Comparison of ENCODE assay signal across 9 cellular contexts in the genomic region with DNA sequence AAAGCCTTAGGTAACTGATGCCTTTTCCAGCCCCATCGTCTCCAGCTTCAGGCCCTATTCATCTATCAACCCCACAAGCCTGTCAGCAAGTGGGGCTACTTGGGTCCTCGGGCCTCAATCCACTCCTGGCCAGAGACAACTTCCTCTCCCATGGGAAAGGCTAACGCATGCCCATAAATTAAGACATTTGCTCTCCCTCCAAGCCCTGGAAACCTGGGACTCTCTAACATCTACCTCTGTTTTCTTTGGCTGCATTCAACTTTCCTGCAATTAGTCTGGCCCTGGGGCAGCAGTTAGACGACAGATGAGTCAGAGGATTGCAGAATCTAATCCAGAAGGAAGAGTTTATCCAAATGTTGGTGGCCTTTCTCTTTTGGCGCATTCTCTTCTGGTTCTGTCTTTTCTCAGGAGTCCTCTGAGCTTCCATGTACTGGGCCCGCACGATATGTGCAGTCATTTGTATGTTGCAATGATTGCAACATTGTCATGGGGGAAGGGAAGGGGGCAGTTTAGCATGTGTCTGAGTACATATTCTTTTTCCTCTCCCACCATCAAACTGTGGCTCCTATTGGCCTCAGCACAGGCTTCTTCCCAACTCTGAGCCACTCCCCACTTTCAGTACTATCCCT. TPM values are rescaled to one million over a fixed set of nuclear protein-coding genes. Genes with fewer than 3 reads are reported as not detected.
DNase-seq lines count a peak whose midpoint lies in the region; ATAC-seq and TF ChIP-seq lines count a peak whose summit lies in the region.
"Had no signal": no experiment of that assay in that cellular context is flagged by ENCODE, and none has a peak within 500 bp of the region (broad histone marks: within the 10 kb centered on the region; RNA-seq: fewer than 3 reads in every experiment).

No MANE protein-coding gene starts in this region.

- no peak for TF ChIP-seq CTCF in RWPE2 (IDR thresholded peaks at IDR 0.05; ENCODE audit: poor library complexity, severe bottlenecking)
- TF ChIP-seq CTCF in sigmoid colon (IDR thresholded peaks at IDR 0.05), result no peak

- H3K4me3 ChIP-seq in GM23248 (no peak overlapping the region), RWPE2 (ENCODE audit: severe bottlenecking) (no peak overlapping the region), sigmoid colon (no peak overlapping the region)

- no peak for TF ChIP-seq POLR2A in sigmoid colon (IDR thresholded peaks at IDR 0.05)

- in situ Hi-C loops in GM23248 (cut with MboI), result no loop called here

- 0 out of 2 replicates have a peak, but pooled peaks cover 3% of the 10 kb centered on the region for H3K36me3 ChIP-seq in GM23248 (ENCODE audit: low read depth)
- H3K36me3 ChIP-seq in RWPE2 (ENCODE audit: low read depth), result no peaks in the 10 kb centered on the region
- peaks cover 0 to 20% (median 8%) of the 10 kb centered on the region in 4 donors for H3K36me3 ChIP-seq in sigmoid colon

- peak overlapping the region; percentile 91 for H3K27ac ChIP-seq in GM23248
- peak overlapping the region; percentile 70 for H3K27ac ChIP-seq in RWPE2 (ENCODE audit: poor library complexity, severe bottlenecking)
- H3K27ac ChIP-seq in sigmoid colon, result peak overlapping the region; percentile 33 to 68 (median 64)
- H3K27ac ChIP-seq: VCaP had no signal

- WGBS in GM23248 (ENCODE audit: low coverage in 1 of 2, low lambda C conversion rate in 2 of 2, missing lambda C conversion rate in 2 of 2), 2 experiments, result 0 to 4% methylated on average over 7 of the region's 7 CpGs
- WGBS in sigmoid colon, 2 donors, result 70 to 74% methylated on average over 7 of the region's 7 CpGs

- H2AFZ ChIP-seq in GM23248, result no peak overlapping the region

- H3K9me3 ChIP-seq in GM23248 (ENCODE audit: low read depth), result no peaks in the 10 kb centered on the region
- H3K9me3 ChIP-seq in RWPE2 (ENCODE audit: severe bottlenecking), result no peaks in the 10 kb centered on the region
- H3K9me3 ChIP-seq in sigmoid colon, result no peaks in the 10 kb centered on the region

- intact Hi-C loops in sigmoid colon (cut with DNase I), result loop anchor here (5.0 kb wide), 1 partner anchor 54 kb away; no protein-coding TSS in a partner anchor

- TF ChIP-seq EP300 in sigmoid colon (IDR thresholded peaks at IDR 0.05), result peak; percentile 52 to 82 (median 63)

- peaks cover 20% of the 10 kb centered on the region for H3K4me1 ChIP-seq in GM23248 (ENCODE audit: insufficient read depth)
- peaks cover 22% of the 10 kb centered on the region for H3K4me1 ChIP-seq in RWPE2 (ENCODE audit: insufficient read depth, poor library complexity, severe bottlenecking)
- H3K4me1 ChIP-seq in sigmoid colon, result peaks cover 0 to 42% (median 35%) of the 10 kb centered on the region in 4 donors

- H3K9me2 ChIP-seq in GM23248 (ENCODE audit: insufficient read depth), result no peaks in the 10 kb centered on the region

- H3K9ac ChIP-seq in GM23248, result peak overlapping the region; percentile 60

- DNase-seq in GM23248 (peak; percentile 98), RWPE2 (ENCODE audit: low spot score) (no peak), fibroblast of peridontal ligament (ENCODE audit: extremely low read depth) (peak; percentile 98), sigmoid colon (peak; percentile 93), RPMI8226 (no peak), NCI-H1105 treated with DMSO at 0.1 percent for 48 hours (lab: John Stamatoyannopoulos, UW) (no peak)

- H4K20me1 ChIP-seq in GM23248 (ENCODE audit: insufficient read depth), result no peaks in the 10 kb centered on the region

- peaks cover 88% of the 10 kb centered on the region for H3K79me2 ChIP-seq in GM23248 (ENCODE audit: insufficient read depth)

- ATAC-seq in RWPE2 (ENCODE audit: low read depth) (peak; percentile 71), HG03565 (IDR thresholded peaks at IDR 0.05; ENCODE audit: unreplicated experiment) (no peak), HG03045 (IDR thresholded peaks at IDR 0.05; ENCODE audit: unreplicated experiment) (no peak)

- no peaks in the 10 kb centered on the region for H3K27me3 ChIP-seq in GM23248 (replicated peaks; ENCODE audit: insufficient read depth)
- no peaks in the 10 kb centered on the region for H3K27me3 ChIP-seq in RWPE2 (ENCODE audit: insufficient read depth, poor library complexity, severe bottlenecking)
- no peaks in the 10 kb centered on the region for H3K27me3 ChIP-seq in sigmoid colon

- peak overlapping the region; percentile 12 for H3K4me2 ChIP-seq in GM23248 (ENCODE audit: unreplicated experiment)

- H3F3A ChIP-seq in GM23248 (ENCODE audit: insufficient read depth), result peaks cover 36% of the 10 kb centered on the region

RNA-seq across cellular contexts. Expression of a gene that starts 54.4 kb away (rescaled TPM):
- total RNA-seq in GM23248 (2014; rRNA removed; shearing (Covaris generic)), result 79.0 and 81.8 TPM in 2 replicates
- 74.7 and 75.6 TPM in 2 replicates for polyA plus RNA-seq in GM23248 (2016; fragmentation: Nextera tagmentation; extraction: Ambion mirVana)
- total RNA-seq in sigmoid colon, result 10 to 100 TPM; 17.1 to 44.9 (median 20.9) TPM
- polyA plus RNA-seq in sigmoid colon, result 1 to 10 TPM; 1.8 to 8.2 (median 3.0) TPM

Comparison
In these comparisons a context has a peak if more than half of its experiments do, and no peak if none do; other contexts are left out.
1. DNase-seq: peak in GM23248 (single experiment), fibroblast of peridontal ligament (single experiment) and sigmoid colon (single experiment); none in RWPE2 (single experiment), RPMI8226 (single experiment) and NCI-H1105 treated with DMSO at 0.1 percent for 48 hours (single experiment).
2. Peak in every context shown above with its lines, with median percentiles within 50 percentile points of each other: H3K27ac ChIP-seq.